7 cellular contexts compared by ENCODE assay signal in the genomic region with DNA sequence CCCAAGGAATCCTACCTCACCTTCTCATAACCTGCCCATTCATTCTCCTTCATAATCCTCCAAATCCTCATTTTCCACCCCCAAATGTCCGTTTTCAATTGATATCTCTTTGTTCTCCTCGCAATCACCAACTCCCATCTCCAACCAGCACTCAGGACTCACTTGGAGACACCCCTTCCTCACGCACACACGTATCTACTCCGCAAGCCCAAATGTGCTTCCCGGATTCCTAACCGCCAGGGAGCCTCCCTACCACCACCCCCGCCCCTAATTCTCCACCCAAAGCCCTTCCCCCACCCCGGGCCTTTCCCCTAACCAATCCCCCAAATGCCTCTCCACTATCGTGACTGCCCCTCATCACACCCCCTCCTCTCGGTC. TPM values are rescaled to one million over a fixed set of nuclear protein-coding genes. Genes with fewer than 3 reads are reported as not detected.
DNase-seq lines count a peak whose midpoint lies in the region; ATAC-seq and TF ChIP-seq lines count a peak whose summit lies in the region.

No MANE protein-coding gene starts in this region.

- peak overlapping the region; percentile 98 for H3K27ac ChIP-seq in GM23338 (ENCODE audit: low read depth)

- peak overlapping the region; percentile 92 for H3K4me2 ChIP-seq in GM23338

- DNase-seq in GM23338 (ENCODE audit: low spot score) (no peak), foreskin fibroblast (no peak), skeletal muscle cell (ENCODE audit: low read depth) (no peak), AML-193 (lab: John Stamatoyannopoulos, UW) (no peak), NCI-H2107 treated with DMSO at 0.1 percent for 48 hours (lab: John Stamatoyannopoulos, UW; ENCODE audit: unreplicated experiment) (no peak)
- DNase-seq in effector CD8-positive, alpha-beta T cell (lab: John Stamatoyannopoulos, UW) = no peak

- H3K27me3 ChIP-seq in GM23338 (ENCODE audit: insufficient read depth) = no peaks in the 10 kb centered on the region

- H3K4me3 ChIP-seq in GM23338 (peak overlapping the region; percentile 96), foreskin fibroblast (ENCODE audit: low read depth in 1 of 2, low read length in 2 of 2) (peak overlapping the region; percentile 97 to 98), skeletal muscle cell (ENCODE audit: low read depth, low read length) (peak overlapping the region; percentile 99)

- peaks cover 39% of the 10 kb centered on the region for H4K20me1 ChIP-seq in GM23338 (replicated peaks; ENCODE audit: insufficient read depth)

- no peaks in the 10 kb centered on the region for H3F3A ChIP-seq in GM23338 (replicated peaks; ENCODE audit: low read depth)

- peak overlapping the region; percentile 96 for H3K4me3 Mint-ChIP-seq in GM23338

- no peak for TF ChIP-seq CTCF in GM23338 (conservative IDR thresholded peaks at IDR 0.05; ENCODE audit: low read depth in 2 of 2)
- no peak for TF ChIP-seq CTCF in foreskin fibroblast (IDR thresholded peaks at IDR 0.05; ENCODE audit: low read depth, low read length)

- H3K9me3 Mint-ChIP-seq in GM23338 = no peaks in the 10 kb centered on the region

- H3K36me3 Mint-ChIP-seq in GM23338 (ENCODE audit: low read depth) = no peaks in the 10 kb centered on the region; the same call in 2 of the 3 replicates

- no peaks in the 10 kb centered on the region for H3K9me2 ChIP-seq in GM23338 (ENCODE audit: insufficient read depth)

- H2AFZ ChIP-seq in GM23338 = peak overlapping the region; percentile 100

- H3K27ac Mint-ChIP-seq in GM23338 = peak overlapping the region; percentile 100

- H3K27me3 Mint-ChIP-seq in GM23338 (ENCODE audit: insufficient read depth, low read depth, poor library complexity) = peaks cover 5% of the 10 kb centered on the region

- peaks cover 21% of the 10 kb centered on the region for H3K4me1 Mint-ChIP-seq in GM23338

- H3K4me1 ChIP-seq in GM23338 (ENCODE audit: insufficient read depth) = peaks cover 25% of the 10 kb centered on the region

- peak; percentile 74 for ATAC-seq in GM23338
- ATAC-seq in SK-N-SH treated with all-trans-retinoic acid at 6 μM for 48 hours = peak; percentile 17; the same call in 2 of the 3 replicates

- H3K79me2 ChIP-seq in GM23338 (replicated peaks; ENCODE audit: insufficient read depth) = peaks cover 78% of the 10 kb centered on the region

- no peaks in the 10 kb centered on the region for H3K36me3 ChIP-seq in GM23338 (ENCODE audit: insufficient read depth)

TF ChIP-seq in GM23338, 12 proteins besides CTCF, POLR2A, EP300 and RAD21 (continues in another document):
- TF ChIP-seq POLR2AphosphoS5 (IDR thresholded peaks at IDR 0.05; ENCODE audit: low read depth) (no peak), EZH2phosphoT487 (IDR thresholded peaks at IDR 0.05; ENCODE audit: unreplicated experiment) (no peak), STAT1 (IDR thresholded peaks at IDR 0.05; ENCODE audit: unreplicated experiment) (no peak), ZNF331 (CRISPR knock-in tag; IDR thresholded peaks at IDR 0.05; ENCODE audit: low read depth) (no peak), EZH2 (IDR thresholded peaks at IDR 0.05; ENCODE audit: low read depth, unreplicated experiment) (no peak)
- TF ChIP-seq, protein P1, sequence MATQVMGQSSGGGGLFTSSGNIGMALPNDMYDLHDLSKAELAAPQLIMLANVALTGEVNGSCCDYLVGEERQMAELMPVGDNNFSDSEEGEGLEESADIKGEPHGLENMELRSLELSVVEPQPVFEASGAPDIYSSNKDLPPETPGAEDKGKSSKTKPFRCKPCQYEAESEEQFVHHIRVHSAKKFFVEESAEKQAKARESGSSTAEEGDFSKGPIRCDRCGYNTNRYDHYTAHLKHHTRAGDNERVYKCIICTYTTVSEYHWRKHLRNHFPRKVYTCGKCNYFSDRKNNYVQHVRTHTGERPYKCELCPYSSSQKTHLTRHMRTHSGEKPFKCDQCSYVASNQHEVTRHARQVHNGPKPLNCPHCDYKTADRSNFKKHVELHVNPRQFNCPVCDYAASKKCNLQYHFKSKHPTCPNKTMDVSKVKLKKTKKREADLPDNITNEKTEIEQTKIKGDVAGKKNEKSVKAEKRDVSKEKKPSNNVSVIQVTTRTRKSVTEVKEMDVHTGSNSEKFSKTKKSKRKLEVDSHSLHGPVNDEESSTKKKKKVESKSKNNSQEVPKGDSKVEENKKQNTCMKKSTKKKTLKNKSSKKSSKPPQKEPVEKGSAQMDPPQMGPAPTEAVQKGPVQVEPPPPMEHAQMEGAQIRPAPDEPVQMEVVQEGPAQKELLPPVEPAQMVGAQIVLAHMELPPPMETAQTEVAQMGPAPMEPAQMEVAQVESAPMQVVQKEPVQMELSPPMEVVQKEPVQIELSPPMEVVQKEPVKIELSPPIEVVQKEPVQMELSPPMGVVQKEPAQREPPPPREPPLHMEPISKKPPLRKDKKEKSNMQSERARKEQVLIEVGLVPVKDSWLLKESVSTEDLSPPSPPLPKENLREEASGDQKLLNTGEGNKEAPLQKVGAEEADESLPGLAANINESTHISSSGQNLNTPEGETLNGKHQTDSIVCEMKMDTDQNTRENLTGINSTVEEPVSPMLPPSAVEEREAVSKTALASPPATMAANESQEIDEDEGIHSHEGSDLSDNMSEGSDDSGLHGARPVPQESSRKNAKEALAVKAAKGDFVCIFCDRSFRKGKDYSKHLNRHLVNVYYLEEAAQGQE (IDR thresholded peaks at IDR 0.05; ENCODE audit: unreplicated experiment) = no peak

TF ChIP-seq in SK-N-SH treated with all-trans-retinoic acid at 6 μM for 48 hours, 23 proteins besides CTCF, POLR2A, EP300 and RAD21:
- TF ChIP-seq, protein P2, sequence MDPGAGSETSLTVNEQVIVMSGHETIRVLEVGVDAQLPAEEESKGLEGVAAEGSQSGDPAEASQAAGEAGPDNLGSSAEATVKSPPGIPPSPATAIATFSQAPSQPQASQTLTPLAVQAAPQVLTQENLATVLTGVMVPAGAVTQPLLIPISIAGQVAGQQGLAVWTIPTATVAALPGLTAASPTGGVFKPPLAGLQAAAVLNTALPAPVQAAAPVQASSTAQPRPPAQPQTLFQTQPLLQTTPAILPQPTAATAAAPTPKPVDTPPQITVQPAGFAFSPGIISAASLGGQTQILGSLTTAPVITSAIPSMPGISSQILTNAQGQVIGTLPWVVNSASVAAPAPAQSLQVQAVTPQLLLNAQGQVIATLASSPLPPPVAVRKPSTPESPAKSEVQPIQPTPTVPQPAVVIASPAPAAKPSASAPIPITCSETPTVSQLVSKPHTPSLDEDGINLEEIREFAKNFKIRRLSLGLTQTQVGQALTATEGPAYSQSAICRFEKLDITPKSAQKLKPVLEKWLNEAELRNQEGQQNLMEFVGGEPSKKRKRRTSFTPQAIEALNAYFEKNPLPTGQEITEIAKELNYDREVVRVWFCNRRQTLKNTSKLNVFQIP (CRISPR knock-in tag; IDR thresholded peaks at IDR 0.05; ENCODE audit: borderline replicate concordance, low read depth) = no peak
- TF ChIP-seq TOX (CRISPR knock-in tag; IDR thresholded peaks at IDR 0.05; ENCODE audit: borderline replicate concordance) (no peak), ZNF8 (CRISPR knock-in tag; IDR thresholded peaks at IDR 0.05) (no peak), PPARA (CRISPR knock-in tag; IDR thresholded peaks at IDR 0.05; ENCODE audit: borderline replicate concordance) (no peak), ESRRG (CRISPR knock-in tag; IDR thresholded peaks at IDR 0.05) (no peak), TCF4 (CRISPR knock-in tag; IDR thresholded peaks at IDR 0.05; ENCODE audit: borderline replicate concordance) (no peak), ZC3H10 (CRISPR knock-in tag; IDR thresholded peaks at IDR 0.05) (no peak), RARB (CRISPR knock-in tag; IDR thresholded peaks at IDR 0.05) (no peak), ZFP3 (CRISPR knock-in tag; IDR thresholded peaks at IDR 0.05) (no peak), CSDC2 (CRISPR knock-in tag; IDR thresholded peaks at IDR 0.05) (no peak), ISL1 (CRISPR knock-in tag; IDR thresholded peaks at IDR 0.05) (no peak), ZNF565 (CRISPR knock-in tag; conservative IDR thresholded peaks at IDR 0.05; ENCODE audit: low read depth) (no peak), ARNTL (CRISPR knock-in tag; IDR thresholded peaks at IDR 0.05; ENCODE audit: borderline replicate concordance, low read depth) (no peak), OSR1 (CRISPR knock-in tag; IDR thresholded peaks at IDR 0.05) (no peak)
- TF ChIP-seq, protein P3, sequence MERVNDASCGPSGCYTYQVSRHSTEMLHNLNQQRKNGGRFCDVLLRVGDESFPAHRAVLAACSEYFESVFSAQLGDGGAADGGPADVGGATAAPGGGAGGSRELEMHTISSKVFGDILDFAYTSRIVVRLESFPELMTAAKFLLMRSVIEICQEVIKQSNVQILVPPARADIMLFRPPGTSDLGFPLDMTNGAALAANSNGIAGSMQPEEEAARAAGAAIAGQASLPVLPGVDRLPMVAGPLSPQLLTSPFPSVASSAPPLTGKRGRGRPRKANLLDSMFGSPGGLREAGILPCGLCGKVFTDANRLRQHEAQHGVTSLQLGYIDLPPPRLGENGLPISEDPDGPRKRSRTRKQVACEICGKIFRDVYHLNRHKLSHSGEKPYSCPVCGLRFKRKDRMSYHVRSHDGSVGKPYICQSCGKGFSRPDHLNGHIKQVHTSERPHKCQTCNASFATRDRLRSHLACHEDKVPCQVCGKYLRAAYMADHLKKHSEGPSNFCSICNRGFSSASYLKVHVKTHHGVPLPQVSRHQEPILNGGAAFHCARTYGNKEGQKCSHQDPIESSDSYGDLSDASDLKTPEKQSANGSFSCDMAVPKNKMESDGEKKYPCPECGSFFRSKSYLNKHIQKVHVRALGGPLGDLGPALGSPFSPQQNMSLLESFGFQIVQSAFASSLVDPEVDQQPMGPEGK (CRISPR knock-in tag; IDR thresholded peaks at IDR 0.05; ENCODE audit: borderline replicate concordance) = no peak

RNA-seq across cellular contexts. Expression of a gene that starts 0.3 kb away (rescaled TPM):
- total RNA-seq in GM23338 (2014; rRNA removed; shearing (Covaris generic)) = 45.2 and 56.2 TPM in 2 replicates
- polyA plus RNA-seq in GM23338 (2016; fragmentation: Nextera tagmentation; extraction: Ambion mirVana) = 15.8 and 16.8 TPM in 2 replicates

RNA-seq across cellular contexts. Expression of a gene that starts 0.6 kb away (rescaled TPM):
- 20.7 and 20.8 TPM in 2 replicates for total RNA-seq in GM23338 (2014; rRNA removed; shearing (Covaris generic))
- polyA plus RNA-seq in GM23338 (2016; fragmentation: Nextera tagmentation; extraction: Ambion mirVana) = 20.8 and 26.8 TPM in 2 replicates
